Comparison of ENCODE assay signal across 1 cellular context in genomic region chr19:7829162-7829520, GRCh38.
TF ChIP-seq lines count a peak whose summit lies in the region.

No MANE protein-coding gene starts in this region.

TF ChIP-seq in K562, 482 proteins besides CTCF, POLR2A, EP300 and RAD21:
- no peak for TF ChIP-seq RB1 (IDR thresholded peaks at IDR 0.05; ENCODE audit: low read depth)
- no peak for TF ChIP-seq JUN (IDR thresholded peaks at IDR 0.05; ENCODE audit: borderline replicate concordance, low read depth, low read length)
- TF ChIP-seq JUN (CRISPR knock-in tag; IDR thresholded peaks at IDR 0.05; ENCODE audit: borderline replicate concordance), result no peak
- TF ChIP-seq PREB (CRISPR knock-in tag; IDR thresholded peaks at IDR 0.05), result no peak
- no peak for TF ChIP-seq NONO (IDR thresholded peaks at IDR 0.05; ENCODE audit: low read depth in 2 of 2, low read length in 1 of 2)
- TF ChIP-seq MAX (CRISPR knock-in tag; IDR thresholded peaks at IDR 0.05), result 0 out of 2 replicates have a peak, but pooled peaks have one; percentile 35
- no peak for TF ChIP-seq PATZ1 (CRISPR knock-in tag; IDR thresholded peaks at IDR 0.05; ENCODE audit: borderline replicate concordance)
- TF ChIP-seq HMG20A (CRISPR knock-in tag; conservative IDR thresholded peaks at IDR 0.05), result no peak
- peak in 1 of 2 experiments; percentile 38; a peak in 1 of 4 replicates for TF ChIP-seq TEAD1 (CRISPR knock-in tag; IDR thresholded peaks at IDR 0.05)
- 0 out of 2 replicates have a peak, but pooled peaks have one; percentile 4 for TF ChIP-seq NFIC (IDR thresholded peaks at IDR 0.05)
- TF ChIP-seq RBM39 (optimal IDR thresholded peaks at IDR 0.05; ENCODE audit: low read depth, low read length), result no peak
- TF ChIP-seq PHB (CRISPR knock-in tag; IDR thresholded peaks at IDR 0.05), result no peak
- TF ChIP-seq LCOR (CRISPR knock-in tag; IDR thresholded peaks at IDR 0.05), result no peak
- TF ChIP-seq DNMT1 (IDR thresholded peaks at IDR 0.05), result 0 out of 2 replicates have a peak, but pooled peaks have one; percentile 8
- no peak for TF ChIP-seq FOXO4 (CRISPR knock-in tag; IDR thresholded peaks at IDR 0.05)
- TF ChIP-seq ZNF785 (CRISPR knock-in tag; IDR thresholded peaks at IDR 0.05), result no peak
- peak; percentile 64; the same call in 1 of the 2 replicates for TF ChIP-seq ZNF24 (IDR thresholded peaks at IDR 0.05)
- no peak for TF ChIP-seq ZNF263 (CRISPR knock-in tag; IDR thresholded peaks at IDR 0.05; ENCODE audit: borderline replicate concordance)
- TF ChIP-seq TOE1 (IDR thresholded peaks at IDR 0.05; ENCODE audit: borderline replicate concordance), result no peak
- TF ChIP-seq TOE1 (CRISPR knock-in tag; IDR thresholded peaks at IDR 0.05; ENCODE audit: borderline replicate concordance, low read depth), result no peak
- TF ChIP-seq ZNF584 (CRISPR knock-in tag; IDR thresholded peaks at IDR 0.05; ENCODE audit: low read depth), result no peak
- TF ChIP-seq FOXJ3 (CRISPR knock-in tag; IDR thresholded peaks at IDR 0.05), result no peak
- no peak for TF ChIP-seq E2F1 (CRISPR knock-in tag; IDR thresholded peaks at IDR 0.05)
